ENCODE assay signal across 8 cellular contexts in genomic region chr2:101064868-101065549, GRCh38.
DNase-seq lines count a peak whose midpoint lies in the region; ATAC-seq, FAIRE-seq and TF ChIP-seq lines count a peak whose summit lies in the region.

No MANE protein-coding gene starts in this region.

- H3K4me1 ChIP-seq in A549 (peaks cover 83% of the 10 kb centered on the region), left lung (peaks cover 5 to 7% of the 10 kb centered on the region in 2 donors)

- TF ChIP-seq RAD21 in A549 (conservative IDR thresholded peaks at IDR 0.05 in 1 of 2, IDR thresholded peaks at IDR 0.05 in 1 of 2): no peak; a peak in 1 of 5 replicates

- 1% methylated on average over 4 of the region's 4 CpGs for WGBS in A549 (ENCODE audit: missing lambda C conversion rate)

- CTCF ChIA-PET in A549 (lab: Yijun Ruan, JAX): interaction anchor here (0.7 to 2.1 kb wide), 6 partner anchors 27 to 88 kb away, joined by 3 to 14 read pairs (median 4); no protein-coding TSS in a partner anchor

- peak in 1 of 2 experiments; percentile 38; a peak in 1 of 5 replicates for TF ChIP-seq EP300 in A549 (IDR thresholded peaks at IDR 0.05)

- POLR2A ChIA-PET in A549 (lab: Yijun Ruan, JAX): interaction anchor here (1.2 to 2.3 kb wide), 4 partner anchors 15 to 86 kb away, joined by 4 to 12 read pairs (median 8); partner anchors contain the start of genes RPL31 and TBC1D8

- TF ChIP-seq POLR2A in A549 (IDR thresholded peaks at IDR 0.05; ENCODE audit: low read length): no peak

- intact Hi-C loops in left lung (cut with DNase I): no loop called here

- TF ChIP-seq CTCF in A549 (IDR thresholded peaks at IDR 0.05) (no peak), left lung (IDR thresholded peaks at IDR 0.05) (no peak)

- ATAC-seq in A549: peak; percentile 79 to 90
- ATAC-seq in HG02759 (IDR thresholded peaks at IDR 0.05; ENCODE audit: unreplicated experiment): peak; percentile 70
- ATAC-seq in SK-N-SH treated with all-trans-retinoic acid at 6 μM for 48 hours: peak; percentile 53
- no peak for ATAC-seq in GM19328 (IDR thresholded peaks at IDR 0.05; ENCODE audit: unreplicated experiment)
- no peak for ATAC-seq in left lung
- ATAC-seq in GM21717 (IDR thresholded peaks at IDR 0.05; ENCODE audit: unreplicated experiment): no peak

- DNase-seq in A549 (ENCODE audit: low read depth in 1 of 2, low spot score in 1 of 2) (peak; percentile 70 to 87), iPS-NIHi11 (ENCODE audit: low spot score) (peak; percentile 32), left lung (no peak), NCI-H1417 treated with DMSO at 0.1 percent for 48 hours (lab: John Stamatoyannopoulos, UW) (no peak)

- H3K27ac ChIP-seq in A549: peak overlapping the region; percentile 81 to 86
- H3K27ac ChIP-seq in left lung: no peak overlapping the region

- no peaks in the 10 kb centered on the region for H3K27me3 ChIP-seq in left lung

- H3K9me3 ChIP-seq in A549 (no peaks in the 10 kb centered on the region), left lung (no peaks in the 10 kb centered on the region)

- FAIRE-seq in A549 (lab: Jason Lieb, UNC): peak; percentile 54

- H3K4me3 ChIP-seq in A549 (peak overlapping the region; percentile 21; the same call in 1 of the 3 replicates), left lung (no peak overlapping the region)

- H3K4me2 ChIP-seq in A549: peak overlapping the region; percentile 87

- H3K36me3 ChIP-seq in left lung: no peaks in the 10 kb centered on the region

TF ChIP-seq in A549, 52 proteins besides CTCF, POLR2A, EP300 and RAD21 (continues in another document):
- TF ChIP-seq MAX (IDR thresholded peaks at IDR 0.05) (peak; percentile 30; the same call in 1 of the 2 replicates), HOXB5 (CRISPR knock-in tag; IDR thresholded peaks at IDR 0.05) (no peak), RFX5 (IDR thresholded peaks at IDR 0.05) (no peak), FOSB (CRISPR knock-in tag; IDR thresholded peaks at IDR 0.05) (peak; percentile 84; the same call in 1 of the 2 replicates), E2F6 (IDR thresholded peaks at IDR 0.05; ENCODE audit: borderline replicate concordance, low read depth) (no peak), NPAS2 (CRISPR knock-in tag; IDR thresholded peaks at IDR 0.05; ENCODE audit: borderline replicate concordance) (no peak), MAFK (IDR thresholded peaks at IDR 0.05; ENCODE audit: partially characterized antibody) (peak; percentile 17), FOXS1 (CRISPR knock-in tag; IDR thresholded peaks at IDR 0.05) (no peak), CEBPB (IDR thresholded peaks at IDR 0.05) (0 out of 4 replicates have a peak, but pooled peaks of 1 of the 2 experiments have one; percentile 9), ELK1 (IDR thresholded peaks at IDR 0.05; ENCODE audit: low read depth, low read length) (no peak), TFCP2L1 (CRISPR knock-in tag; IDR thresholded peaks at IDR 0.05) (no peak), ESRRA (IDR thresholded peaks at IDR 0.05; ENCODE audit: borderline replicate concordance, low read length) (no peak), ZSCAN20 (CRISPR knock-in tag; IDR thresholded peaks at IDR 0.05) (no peak; the same call in 1 of the 2 replicates), RARB (CRISPR knock-in tag; IDR thresholded peaks at IDR 0.05) (0 out of 2 replicates have a peak, but pooled peaks have one; percentile 3), CHD2 (IDR thresholded peaks at IDR 0.05; ENCODE audit: low read length, partially characterized antibody) (no peak), USF2 (IDR thresholded peaks at IDR 0.05) (no peak), CBX2 (IDR thresholded peaks at IDR 0.05; ENCODE audit: borderline replicate concordance, low read depth) (no peak), POLR2AphosphoS2 (conservative IDR thresholded peaks at IDR 0.05; ENCODE audit: low read length) (no peak), MAZ (IDR thresholded peaks at IDR 0.05; ENCODE audit: borderline replicate concordance, low read depth, low read length) (no peak)

TF ChIP-seq in SK-N-SH treated with all-trans-retinoic acid at 6 μM for 48 hours, 23 proteins besides CTCF, POLR2A, EP300 and RAD21:
- TF ChIP-seq RARB (CRISPR knock-in tag; IDR thresholded peaks at IDR 0.05) (no peak), TCF4 (CRISPR knock-in tag; IDR thresholded peaks at IDR 0.05; ENCODE audit: borderline replicate concordance) (no peak), ZC3H10 (CRISPR knock-in tag; IDR thresholded peaks at IDR 0.05) (no peak), ISL1 (CRISPR knock-in tag; IDR thresholded peaks at IDR 0.05) (no peak), PATZ1 (CRISPR knock-in tag; IDR thresholded peaks at IDR 0.05; ENCODE audit: borderline replicate concordance) (no peak), ESRRG (CRISPR knock-in tag; IDR thresholded peaks at IDR 0.05) (no peak), ZFP30 (CRISPR knock-in tag; IDR thresholded peaks at IDR 0.05) (no peak), ZNF70 (CRISPR knock-in tag; IDR thresholded peaks at IDR 0.05) (no peak), TSHZ2 (CRISPR knock-in tag; IDR thresholded peaks at IDR 0.05) (no peak), CREB5 (CRISPR knock-in tag; IDR thresholded peaks at IDR 0.05; ENCODE audit: low read depth) (no peak), ZFP3 (CRISPR knock-in tag; IDR thresholded peaks at IDR 0.05) (no peak), SNAI2 (CRISPR knock-in tag; IDR thresholded peaks at IDR 0.05) (no peak), BACH2 (CRISPR knock-in tag; IDR thresholded peaks at IDR 0.05; ENCODE audit: borderline replicate concordance) (no peak), ZNF8 (CRISPR knock-in tag; IDR thresholded peaks at IDR 0.05) (no peak), ZNF565 (CRISPR knock-in tag; conservative IDR thresholded peaks at IDR 0.05; ENCODE audit: low read depth) (no peak), CSDC2 (CRISPR knock-in tag; IDR thresholded peaks at IDR 0.05) (no peak), PPARA (CRISPR knock-in tag; IDR thresholded peaks at IDR 0.05; ENCODE audit: borderline replicate concordance) (no peak)
TF ChIP-seq in SK-N-SH treated with all-trans-retinoic acid at 6 μM for 48 hours: peak in this region for 0.

Comparison
In these comparisons a context has a peak if more than half of its experiments do, and no peak if none do; other contexts are left out.
1. ATAC-seq: peak in A549 (2 of 2), HG02759 (single experiment) and SK-N-SH treated with all-trans-retinoic acid at 6 μM for 48 hours (single experiment); none in GM19328 (single experiment), left lung (single experiment) and GM21717 (single experiment).
2. DNase-seq: peak in A549 (2 of 2) and iPS-NIHi11 (single experiment); none in left lung (0 of 2) and NCI-H1417 treated with DMSO at 0.1 percent for 48 hours (single experiment).
3. H3K27ac ChIP-seq: peak in A549 (2 of 2); none in left lung (0 of 2).
4. Of the 1 proteins assayed by ChIP-seq in both A549 and SK-N-SH treated with all-trans-retinoic acid at 6 μM for 48 hours: peak only in A549: RARB; only in SK-N-SH treated with all-trans-retinoic acid at 6 μM for 48 hours: none; in both: none; in neither: 0.